ENCODE assay signal across 1 cellular context in genomic region chr5:38724301-38725030, GRCh38.
TF ChIP-seq lines count a peak whose summit lies in the region.

No MANE protein-coding gene starts in this region.

TF ChIP-seq in GM23338, 12 proteins besides CTCF, POLR2A, EP300 and RAD21 (continued from another document):
- no peak for TF ChIP-seq ZNF462 (CRISPR knock-in tag; IDR thresholded peaks at IDR 0.05)
- no peak for TF ChIP-seq REST (IDR thresholded peaks at IDR 0.05; ENCODE audit: unreplicated experiment)
- TF ChIP-seq POLR2AphosphoS5 (IDR thresholded peaks at IDR 0.05; ENCODE audit: low read depth): no peak
- no peak for TF ChIP-seq JUNB (IDR thresholded peaks at IDR 0.05; ENCODE audit: unreplicated experiment)
- TF ChIP-seq NANOG (IDR thresholded peaks at IDR 0.05; ENCODE audit: borderline replicate concordance): no peak
- no peak for TF ChIP-seq EZH2phosphoT487 (IDR thresholded peaks at IDR 0.05; ENCODE audit: unreplicated experiment)
- no peak for TF ChIP-seq ZNF331 (CRISPR knock-in tag; IDR thresholded peaks at IDR 0.05; ENCODE audit: low read depth)
- no peak for TF ChIP-seq ZNF114 (CRISPR knock-in tag; IDR thresholded peaks at IDR 0.05)
